In the genomic region with DNA sequence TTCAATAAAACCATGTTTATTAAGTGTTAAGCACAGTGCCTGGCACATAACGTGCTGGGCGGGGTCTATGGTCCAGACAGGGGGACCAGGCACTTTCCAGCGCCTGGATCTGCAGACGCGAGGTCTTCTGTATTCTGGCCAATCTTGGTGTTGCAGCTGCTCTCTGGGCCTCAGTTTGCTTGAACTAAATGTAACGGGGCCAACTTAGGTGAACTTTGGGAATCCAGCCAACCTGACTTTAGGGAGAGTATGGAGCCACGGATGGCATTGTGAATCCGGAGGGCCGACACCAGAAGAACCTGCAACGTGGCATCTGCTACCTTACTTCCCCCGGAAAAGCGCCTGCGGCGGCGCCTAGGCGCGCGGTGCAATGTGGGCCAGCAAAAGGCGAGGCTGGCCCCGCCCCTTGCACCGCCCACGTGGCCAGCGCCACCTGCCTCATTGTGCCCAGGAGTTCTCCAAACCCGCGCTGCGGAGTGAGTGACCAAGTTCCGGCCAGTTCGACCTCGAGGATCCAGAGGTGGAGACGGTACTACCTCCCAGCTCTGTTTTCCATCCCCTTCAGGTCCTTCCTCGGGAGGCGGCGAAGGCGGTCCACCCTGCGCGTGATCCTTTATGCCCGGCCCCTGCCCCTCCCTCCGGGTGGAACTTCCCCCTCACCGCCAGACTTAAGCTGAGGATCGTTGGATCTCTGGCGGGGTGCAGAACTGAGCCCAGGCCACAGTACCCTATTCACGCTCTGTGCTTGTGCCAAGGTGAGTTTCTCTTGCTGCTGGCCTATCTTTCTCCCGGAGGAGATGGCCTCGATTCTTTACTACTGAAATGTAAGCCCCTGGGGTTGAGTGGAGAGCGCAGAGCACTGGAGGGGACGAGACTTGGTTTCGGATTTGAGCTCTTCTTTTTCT, we compare ENCODE assay signal across 1 cellular context.
TF ChIP-seq lines count a peak whose summit lies in the region.

A gene (plus strand): TSS at position 426 of the 905 bp plus-strand sequence. CDS start 10,969 bp downstream, outside the sequence.

TF ChIP-seq in HepG2, 621 proteins besides CTCF, POLR2A, EP300 and RAD21 (continued from another document and continues in another):
- TF ChIP-seq, protein P1, sequence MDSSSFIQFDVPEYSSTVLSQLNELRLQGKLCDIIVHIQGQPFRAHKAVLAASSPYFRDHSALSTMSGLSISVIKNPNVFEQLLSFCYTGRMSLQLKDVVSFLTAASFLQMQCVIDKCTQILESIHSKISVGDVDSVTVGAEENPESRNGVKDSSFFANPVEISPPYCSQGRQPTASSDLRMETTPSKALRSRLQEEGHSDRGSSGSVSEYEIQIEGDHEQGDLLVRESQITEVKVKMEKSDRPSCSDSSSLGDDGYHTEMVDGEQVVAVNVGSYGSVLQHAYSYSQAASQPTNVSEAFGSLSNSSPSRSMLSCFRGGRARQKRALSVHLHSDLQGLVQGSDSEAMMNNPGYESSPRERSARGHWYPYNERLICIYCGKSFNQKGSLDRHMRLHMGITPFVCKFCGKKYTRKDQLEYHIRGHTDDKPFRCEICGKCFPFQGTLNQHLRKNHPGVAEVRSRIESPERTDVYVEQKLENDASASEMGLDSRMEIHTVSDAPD (CRISPR knock-in tag; IDR thresholded peaks at IDR 0.05), result peak; percentile 69; the same call in 1 of the 2 replicates
- TF ChIP-seq HDAC2 (CRISPR knock-in tag; IDR thresholded peaks at IDR 0.05) (no peak; the same call in none of the 2 replicates), ZEB1 (IDR thresholded peaks at IDR 0.05; ENCODE audit: insufficient replicate concordance, low read depth) (peak; percentile 47), SCMH1 (CRISPR knock-in tag; IDR thresholded peaks at IDR 0.05; ENCODE audit: borderline replicate concordance) (no peak), ZKSCAN1 (IDR thresholded peaks at IDR 0.05; ENCODE audit: low read length) (no peak), JDP2 (CRISPR knock-in tag; IDR thresholded peaks at IDR 0.05; ENCODE audit: borderline replicate concordance) (no peak), ZFP36L1 (CRISPR knock-in tag; IDR thresholded peaks at IDR 0.05) (peak; percentile 92; the same call in 1 of the 2 replicates), RBAK (CRISPR knock-in tag; IDR thresholded peaks at IDR 0.05) (no peak), ZNF747 (CRISPR knock-in tag; IDR thresholded peaks at IDR 0.05; ENCODE audit: borderline replicate concordance) (peak; percentile 85), ZNF737 (CRISPR knock-in tag; IDR thresholded peaks at IDR 0.05; ENCODE audit: borderline replicate concordance) (peak; percentile 17; the same call in 1 of the 2 replicates), ATF1 (CRISPR knock-in tag; IDR thresholded peaks at IDR 0.05) (no peak), ZNF616 (CRISPR knock-in tag; IDR thresholded peaks at IDR 0.05; ENCODE audit: low read depth) (peak; percentile 72; the same call in 1 of the 2 replicates), PHF5A (CRISPR knock-in tag; IDR thresholded peaks at IDR 0.05; ENCODE audit: low read depth, unreplicated experiment) (no peak), ZNF530 (CRISPR knock-in tag; IDR thresholded peaks at IDR 0.05; ENCODE audit: low read depth) (no peak), NRL (CRISPR knock-in tag; IDR thresholded peaks at IDR 0.05; ENCODE audit: borderline replicate concordance) (peak; percentile 95), KLF9 (CRISPR knock-in tag; IDR thresholded peaks at IDR 0.05; ENCODE audit: low read depth) (no peak), KLF16 (CRISPR knock-in tag; IDR thresholded peaks at IDR 0.05) (peak in 1 of 2 experiments; percentile 88; a peak in 2 of 4 replicates), ZNF224 (CRISPR knock-in tag; IDR thresholded peaks at IDR 0.05) (peak; percentile 88; the same call in 1 of the 2 replicates), ESRRA (CRISPR knock-in tag; IDR thresholded peaks at IDR 0.05; ENCODE audit: low read depth) (peak; percentile 30; the same call in 1 of the 2 replicates), GFI1 (CRISPR knock-in tag; IDR thresholded peaks at IDR 0.05; ENCODE audit: borderline replicate concordance) (peak; percentile 81), RBFOX2 (IDR thresholded peaks at IDR 0.05; ENCODE audit: low read depth, low read length) (peak; percentile 99), ZIK1 (CRISPR knock-in tag; IDR thresholded peaks at IDR 0.05; ENCODE audit: borderline replicate concordance, low read depth) (peak; percentile 96; the same call in 1 of the 2 replicates), MEIS2 (CRISPR knock-in tag; IDR thresholded peaks at IDR 0.05) (peak; percentile 43; the same call in 1 of the 2 replicates), FOXC1 (CRISPR knock-in tag; IDR thresholded peaks at IDR 0.05; ENCODE audit: borderline replicate concordance) (peak; percentile 95), ZNF33B (CRISPR knock-in tag; IDR thresholded peaks at IDR 0.05) (peak; percentile 97), SP1 (IDR thresholded peaks at IDR 0.05) (no peak), SP1 (CRISPR knock-in tag; IDR thresholded peaks at IDR 0.05) (peak; percentile 88), SOX6 (IDR thresholded peaks at IDR 0.05) (no peak), SOX6 (CRISPR knock-in tag; IDR thresholded peaks at IDR 0.05) (peak; percentile 82), ZFY (CRISPR knock-in tag; IDR thresholded peaks at IDR 0.05) (peak; percentile 80), ZNF230 (CRISPR knock-in tag; IDR thresholded peaks at IDR 0.05) (peak; percentile 82), RFXANK (CRISPR knock-in tag; IDR thresholded peaks at IDR 0.05) (no peak), HDAC6 (IDR thresholded peaks at IDR 0.05; ENCODE audit: low read depth, low read length) (no peak), POLR2G (IDR thresholded peaks at IDR 0.05; ENCODE audit: low read depth, low read length) (peak; percentile 93)
- TF ChIP-seq, protein P2, sequence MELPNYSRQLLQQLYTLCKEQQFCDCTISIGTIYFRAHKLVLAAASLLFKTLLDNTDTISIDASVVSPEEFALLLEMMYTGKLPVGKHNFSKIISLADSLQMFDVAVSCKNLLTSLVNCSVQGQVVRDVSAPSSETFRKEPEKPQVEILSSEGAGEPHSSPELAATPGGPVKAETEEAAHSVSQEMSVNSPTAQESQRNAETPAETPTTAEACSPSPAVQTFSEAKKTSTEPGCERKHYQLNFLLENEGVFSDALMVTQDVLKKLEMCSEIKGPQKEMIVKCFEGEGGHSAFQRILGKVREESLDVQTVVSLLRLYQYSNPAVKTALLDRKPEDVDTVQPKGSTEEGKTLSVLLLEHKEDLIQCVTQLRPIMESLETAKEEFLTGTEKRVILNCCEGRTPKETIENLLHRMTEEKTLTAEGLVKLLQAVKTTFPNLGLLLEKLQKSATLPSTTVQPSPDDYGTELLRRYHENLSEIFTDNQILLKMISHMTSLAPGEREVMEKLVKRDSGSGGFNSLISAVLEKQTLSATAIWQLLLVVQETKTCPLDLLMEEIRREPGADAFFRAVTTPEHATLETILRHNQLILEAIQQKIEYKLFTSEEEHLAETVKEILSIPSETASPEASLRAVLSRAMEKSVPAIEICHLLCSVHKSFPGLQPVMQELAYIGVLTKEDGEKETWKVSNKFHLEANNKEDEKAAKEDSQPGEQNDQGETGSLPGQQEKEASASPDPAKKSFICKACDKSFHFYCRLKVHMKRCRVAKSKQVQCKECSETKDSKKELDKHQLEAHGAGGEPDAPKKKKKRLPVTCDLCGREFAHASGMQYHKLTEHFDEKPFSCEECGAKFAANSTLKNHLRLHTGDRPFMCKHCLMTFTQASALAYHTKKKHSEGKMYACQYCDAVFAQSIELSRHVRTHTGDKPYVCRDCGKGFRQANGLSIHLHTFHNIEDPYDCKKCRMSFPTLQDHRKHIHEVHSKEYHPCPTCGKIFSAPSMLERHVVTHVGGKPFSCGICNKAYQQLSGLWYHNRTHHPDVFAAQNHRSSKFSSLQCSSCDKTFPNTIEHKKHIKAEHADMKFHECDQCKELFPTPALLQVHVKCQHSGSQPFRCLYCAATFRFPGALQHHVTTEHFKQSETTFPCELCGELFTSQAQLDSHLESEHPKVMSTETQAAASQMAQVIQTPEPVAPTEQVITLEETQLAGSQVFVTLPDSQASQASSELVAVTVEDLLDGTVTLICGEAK (IDR thresholded peaks at IDR 0.05), result no peak
- TF ChIP-seq, protein P2 (CRISPR knock-in tag; IDR thresholded peaks at IDR 0.05), result peak; percentile 90
- TF ChIP-seq, protein P3, sequence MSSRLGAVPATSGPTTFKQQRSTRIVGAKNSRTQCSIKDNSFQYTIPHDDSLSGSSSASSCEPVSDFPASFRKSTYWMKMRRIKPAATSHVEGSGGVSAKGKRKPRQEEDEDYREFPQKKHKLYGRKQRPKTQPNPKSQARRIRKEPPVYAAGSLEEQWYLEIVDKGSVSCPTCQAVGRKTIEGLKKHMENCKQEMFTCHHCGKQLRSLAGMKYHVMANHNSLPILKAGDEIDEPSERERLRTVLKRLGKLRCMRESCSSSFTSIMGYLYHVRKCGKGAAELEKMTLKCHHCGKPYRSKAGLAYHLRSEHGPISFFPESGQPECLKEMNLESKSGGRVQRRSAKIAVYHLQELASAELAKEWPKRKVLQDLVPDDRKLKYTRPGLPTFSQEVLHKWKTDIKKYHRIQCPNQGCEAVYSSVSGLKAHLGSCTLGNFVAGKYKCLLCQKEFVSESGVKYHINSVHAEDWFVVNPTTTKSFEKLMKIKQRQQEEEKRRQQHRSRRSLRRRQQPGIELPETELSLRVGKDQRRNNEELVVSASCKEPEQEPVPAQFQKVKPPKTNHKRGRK (CRISPR knock-in tag; IDR thresholded peaks at IDR 0.05), result 0 out of 2 replicates have a peak, but pooled peaks have one; percentile 36
- TF ChIP-seq, protein P4, sequence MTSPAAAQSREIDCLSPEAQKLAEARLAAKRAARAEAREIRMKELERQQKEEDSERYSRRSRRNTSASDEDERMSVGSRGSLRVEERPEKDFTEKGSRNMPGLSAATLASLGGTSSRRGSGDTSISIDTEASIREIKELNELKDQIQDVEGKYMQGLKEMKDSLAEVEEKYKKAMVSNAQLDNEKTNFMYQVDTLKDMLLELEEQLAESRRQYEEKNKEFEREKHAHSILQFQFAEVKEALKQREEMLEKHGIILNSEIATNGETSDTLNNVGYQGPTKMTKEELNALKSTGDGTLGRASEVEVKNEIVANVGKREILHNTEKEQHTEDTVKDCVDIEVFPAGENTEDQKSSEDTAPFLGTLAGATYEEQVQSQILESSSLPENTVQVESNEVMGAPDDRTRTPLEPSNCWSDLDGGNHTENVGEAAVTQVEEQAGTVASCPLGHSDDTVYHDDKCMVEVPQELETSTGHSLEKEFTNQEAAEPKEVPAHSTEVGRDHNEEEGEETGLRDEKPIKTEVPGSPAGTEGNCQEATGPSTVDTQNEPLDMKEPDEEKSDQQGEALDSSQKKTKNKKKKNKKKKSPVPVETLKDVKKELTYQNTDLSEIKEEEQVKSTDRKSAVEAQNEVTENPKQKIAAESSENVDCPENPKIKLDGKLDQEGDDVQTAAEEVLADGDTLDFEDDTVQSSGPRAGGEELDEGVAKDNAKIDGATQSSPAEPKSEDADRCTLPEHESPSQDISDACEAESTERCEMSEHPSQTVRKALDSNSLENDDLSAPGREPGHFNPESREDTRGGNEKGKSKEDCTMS (CRISPR knock-in tag; conservative IDR thresholded peaks at IDR 0.05), result no peak
- TF ChIP-seq, protein P5, sequence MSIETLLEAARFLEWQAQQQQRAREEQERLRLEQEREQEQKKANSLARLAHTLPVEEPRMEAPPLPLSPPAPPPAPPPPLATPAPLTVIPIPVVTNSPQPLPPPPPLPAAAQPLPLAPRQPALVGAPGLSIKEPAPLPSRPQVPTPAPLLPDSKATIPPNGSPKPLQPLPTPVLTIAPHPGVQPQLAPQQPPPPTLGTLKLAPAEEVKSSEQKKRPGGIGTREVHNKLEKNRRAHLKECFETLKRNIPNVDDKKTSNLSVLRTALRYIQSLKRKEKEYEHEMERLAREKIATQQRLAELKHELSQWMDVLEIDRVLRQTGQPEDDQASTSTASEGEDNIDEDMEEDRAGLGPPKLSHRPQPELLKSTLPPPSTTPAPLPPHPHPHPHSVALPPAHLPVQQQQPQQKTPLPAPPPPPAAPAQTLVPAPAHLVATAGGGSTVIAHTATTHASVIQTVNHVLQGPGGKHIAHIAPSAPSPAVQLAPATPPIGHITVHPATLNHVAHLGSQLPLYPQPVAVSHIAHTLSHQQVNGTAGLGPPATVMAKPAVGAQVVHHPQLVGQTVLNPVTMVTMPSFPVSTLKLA (IDR thresholded peaks at IDR 0.05), result peak; percentile 94
- TF ChIP-seq, protein P6, sequence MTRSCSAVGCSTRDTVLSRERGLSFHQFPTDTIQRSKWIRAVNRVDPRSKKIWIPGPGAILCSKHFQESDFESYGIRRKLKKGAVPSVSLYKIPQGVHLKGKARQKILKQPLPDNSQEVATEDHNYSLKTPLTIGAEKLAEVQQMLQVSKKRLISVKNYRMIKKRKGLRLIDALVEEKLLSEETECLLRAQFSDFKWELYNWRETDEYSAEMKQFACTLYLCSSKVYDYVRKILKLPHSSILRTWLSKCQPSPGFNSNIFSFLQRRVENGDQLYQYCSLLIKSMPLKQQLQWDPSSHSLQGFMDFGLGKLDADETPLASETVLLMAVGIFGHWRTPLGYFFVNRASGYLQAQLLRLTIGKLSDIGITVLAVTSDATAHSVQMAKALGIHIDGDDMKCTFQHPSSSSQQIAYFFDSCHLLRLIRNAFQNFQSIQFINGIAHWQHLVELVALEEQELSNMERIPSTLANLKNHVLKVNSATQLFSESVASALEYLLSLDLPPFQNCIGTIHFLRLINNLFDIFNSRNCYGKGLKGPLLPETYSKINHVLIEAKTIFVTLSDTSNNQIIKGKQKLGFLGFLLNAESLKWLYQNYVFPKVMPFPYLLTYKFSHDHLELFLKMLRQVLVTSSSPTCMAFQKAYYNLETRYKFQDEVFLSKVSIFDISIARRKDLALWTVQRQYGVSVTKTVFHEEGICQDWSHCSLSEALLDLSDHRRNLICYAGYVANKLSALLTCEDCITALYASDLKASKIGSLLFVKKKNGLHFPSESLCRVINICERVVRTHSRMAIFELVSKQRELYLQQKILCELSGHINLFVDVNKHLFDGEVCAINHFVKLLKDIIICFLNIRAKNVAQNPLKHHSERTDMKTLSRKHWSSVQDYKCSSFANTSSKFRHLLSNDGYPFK (CRISPR knock-in tag; IDR thresholded peaks at IDR 0.05; ENCODE audit: borderline replicate concordance), result peak; percentile 97
